21 cellular contexts compared by ENCODE assay signal in the genomic region with DNA sequence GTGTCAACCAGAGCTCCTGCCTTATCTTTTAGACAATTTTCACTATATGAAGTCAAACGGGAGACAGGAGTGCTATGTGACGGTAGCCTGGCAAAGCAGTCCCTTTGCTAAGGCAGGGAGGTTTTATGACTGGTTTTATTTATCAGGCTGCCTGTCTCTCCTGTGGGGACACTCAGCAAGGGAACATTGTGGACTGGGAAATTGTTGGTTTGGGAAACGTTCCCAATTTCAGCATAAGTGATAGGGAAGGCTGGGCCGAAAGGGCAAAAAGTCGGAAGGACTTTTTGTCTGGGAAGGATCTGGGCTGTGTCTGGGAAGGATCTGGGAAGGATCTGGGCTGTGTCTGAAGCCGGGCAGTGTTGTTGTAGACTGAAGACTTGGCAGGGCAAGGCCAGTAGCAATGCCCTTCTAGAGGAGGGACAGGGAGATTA.
DNase-seq lines count a peak whose midpoint lies in the region; ATAC-seq, FAIRE-seq and TF ChIP-seq lines count a peak whose summit lies in the region.
"Had no signal": no experiment of that assay in that cellular context is flagged by ENCODE, and none has a peak within 500 bp of the region (broad histone marks: within the 10 kb centered on the region; RNA-seq: fewer than 3 reads in every experiment).

No MANE protein-coding gene starts in this region.

- TF ChIP-seq POLR2A in K562 (conservative IDR thresholded peaks at IDR 0.05) = no peak
- TF ChIP-seq POLR2A in gastrocnemius medialis (IDR thresholded peaks at IDR 0.05) = no peak

- peak; percentile 37 for FAIRE-seq in K562 (lab: Jason Lieb, UNC)

- H2AFZ ChIP-seq in K562 (ENCODE audit: low read depth, low read length) = no peak overlapping the region

- in situ Hi-C loops in K562 (cut with MboI) = no loop called here
- in situ Hi-C loops in gastrocnemius medialis (cut with MboI; ENCODE audit: low sequenced_read_pairs in 4 of 4) = loop anchor here in 1 of 4 donors (25.0 kb wide), 1 partner anchor 107 kb away; no protein-coding TSS in a partner anchor

- H3K36me3 ChIP-seq in K562 (ENCODE audit: control insufficient read depth, insufficient read depth, low read length) (no peaks in the 10 kb centered on the region), left ventricle myocardium inferior (no peaks in the 10 kb centered on the region), gastrocnemius medialis (no peaks in the 10 kb centered on the region), aorta (ENCODE audit: control insufficient read depth in 1 of 2, insufficient read depth in 2 of 2, low read length in 1 of 2) (no peaks in the 10 kb centered on the region)
- H3K36me3 ChIP-seq: esophagus muscularis mucosa, neutrophil had no signal

- no peak for TF ChIP-seq EP300 in K562 (IDR thresholded peaks at IDR 0.05; ENCODE audit: low read length)

- DNase-seq in K562 (ENCODE audit: extremely low read depth in 1 of 4, low spot score in 3 of 4) = no peak
- DNase-seq in left ventricle myocardium inferior = peak; percentile 29
- peak; percentile 56 to 65 for DNase-seq in gastrocnemius medialis
- DNase-seq in aorta = no peak
- DNase-seq in GM20000 (ENCODE audit: low spot score) = no peak
- no peak for DNase-seq in DMS114 treated with DMSO at 0.1 percent for 48 hours (lab: John Stamatoyannopoulos, UW; ENCODE audit: unreplicated experiment)
- DNase-seq in Ammon's horn (ENCODE audit: low spot score) = no peak
- DNase-seq: activated CD4-positive, alpha-beta T cell treated with anti-CD3 and anti-CD28 coated beads, Interleukin-2, amount 50 U/mL, for 48 hours; cerebellar nuclear complex; effector CD4-positive, alpha-beta T cell; NCI-H1417; NCI-H510A; NK-92 treated with Interleukin-12 subunit alpha and Interleukin-12 subunit beta, amount 100 ng/mL, for 24 hours; retina; T-helper 2 cell had no signal

- CTCF ChIA-PET in K562 (lab: Yijun Ruan, JAX; ENCODE audit: low intra/inter-chr PET ratio) = no interaction called here

- no peak overlapping the region for H3K27ac ChIP-seq in K562 (ENCODE audit: extremely low read depth, low read depth, low read length)
- peak overlapping the region; percentile 87 for H3K27ac ChIP-seq in left ventricle myocardium inferior (replicated peaks)
- peak overlapping the region; percentile 76 to 90 (median 86) for H3K27ac ChIP-seq in gastrocnemius medialis
- H3K27ac ChIP-seq in aorta (ENCODE audit: low read depth in 1 of 2, low read length in 2 of 2) = peak overlapping the region; percentile 23 to 93
- H3K27ac ChIP-seq: neutrophil, SK-N-MC had no signal

- H3K27me3 ChIP-seq in K562 (ENCODE audit: control insufficient read depth in 2 of 2, insufficient read depth in 2 of 2, low read length in 2 of 2) = peaks cover 0 to 5% of the 10 kb centered on the region in 2 experiments; a peak in 1 of 5 replicates
- H3K27me3 ChIP-seq in left ventricle myocardium inferior (ENCODE audit: low read depth) = no peaks in the 10 kb centered on the region
- no peaks in the 10 kb centered on the region for H3K27me3 ChIP-seq in gastrocnemius medialis
- H3K27me3 ChIP-seq in aorta (ENCODE audit: control insufficient read depth in 1 of 2, insufficient read depth in 2 of 2, low read length in 1 of 2) = no peaks in the 10 kb centered on the region
- H3K27me3 ChIP-seq: esophagus muscularis mucosa, neutrophil had no signal

- TF ChIP-seq CTCF in K562 (IDR thresholded peaks at IDR 0.05 in 2 of 3, conservative IDR thresholded peaks at IDR 0.05 in 1 of 3; ENCODE audit: insufficient read depth in 2 of 3, low read depth in 1 of 3, low read length in 3 of 3) (no peak), left ventricle myocardium inferior (IDR thresholded peaks at IDR 0.05; ENCODE audit: borderline replicate concordance) (no peak), gastrocnemius medialis (IDR thresholded peaks at IDR 0.05 in 4 of 5, conservative IDR thresholded peaks at IDR 0.05 in 1 of 5) (no peak), GM20000 (IDR thresholded peaks at IDR 0.05; ENCODE audit: extremely low read depth, missing control alignments) (no peak)

- H3K4me2 ChIP-seq in K562 (ENCODE audit: insufficient read depth, low read length) = no peak overlapping the region; the same call in 1 of the 2 replicates

- BruUV-seq in K562 (replicated peaks; lab: Mats Ljungman, UMichigan) = no TSS peak

- H3K9me1 ChIP-seq in K562 (ENCODE audit: control insufficient read depth, insufficient read depth, low read length) = no peaks in the 10 kb centered on the region

- no peak for TF ChIP-seq RAD21 in K562 (CRISPR knock-in tag; conservative IDR thresholded peaks at IDR 0.05 in 1 of 2, IDR thresholded peaks at IDR 0.05 in 1 of 2)

- no peaks in the 10 kb centered on the region for H4K20me1 ChIP-seq in K562 (replicated peaks; ENCODE audit: control insufficient read depth, insufficient read depth, low read length)

- ATAC-seq in K562 (no peak), gastrocnemius medialis (peak; percentile 86 to 91), aorta (ENCODE audit: low FRiP score) (peak; percentile 78)
- ATAC-seq: HCT116, Panc1, WTC11 had no signal

- H3K79me2 ChIP-seq in K562 (ENCODE audit: control insufficient read depth, insufficient read depth, low read length) = no peaks in the 10 kb centered on the region

- intact Hi-C loops in K562 (cut with micrococcal nuclease) (no loop called here), left ventricle myocardium inferior (cut with micrococcal nuclease) (no loop called here), gastrocnemius medialis (cut with DNase I; ENCODE audit: low total_unique reads) (no loop called here), aorta (cut with DNase I) (loop anchor here in 1 of 2 donors (10.0 kb wide), 1 partner anchor 56 kb away; no protein-coding TSS in a partner anchor)

- H3K9me3 ChIP-seq in K562 (replicated peaks; ENCODE audit: control insufficient read depth, insufficient read depth, low read depth, low read length) (peaks cover 2% of the 10 kb centered on the region; the same call in 1 of the 2 replicates), left ventricle myocardium inferior (replicated peaks) (peaks cover 5% of the 10 kb centered on the region), gastrocnemius medialis (no peaks in the 10 kb centered on the region), aorta (ENCODE audit: control insufficient read depth, low read length) (no peaks in the 10 kb centered on the region)
- H3K9me3 ChIP-seq: esophagus muscularis mucosa, neutrophil had no signal

- H3K4me3 ChIP-seq in K562 (no peak overlapping the region), left ventricle myocardium inferior (peak overlapping the region; percentile 40), gastrocnemius medialis (peak overlapping the region in 3 of 4 donors; percentile 20 to 32 (median 30)), aorta (ENCODE audit: low read length in 2 of 2) (no peak overlapping the region)
- H3K4me3 ChIP-seq: esophagus muscularis mucosa, SK-N-MC had no signal

- POLR2A ChIA-PET in K562 (lab: Yijun Ruan, JAX) = no interaction called here

- 28% methylated on average over 6 of the region's 6 CpGs for WGBS in K562 (ENCODE audit: insufficient coverage, low coverage, missing lambda C conversion rate)
- WGBS in aorta, 2 donors = 3 to 6% methylated on average over 6 of the region's 6 CpGs

- H3K4me1 ChIP-seq in K562 (replicated peaks in 1 of 2; ENCODE audit: control insufficient read depth in 2 of 2, insufficient read depth in 2 of 2, low read length in 2 of 2) (no peaks in the 10 kb centered on the region; a peak in 3 of 5 replicates), left ventricle myocardium inferior (peaks cover 38% of the 10 kb centered on the region), gastrocnemius medialis (peaks cover 33 to 41% of the 10 kb centered on the region in 2 donors), aorta (ENCODE audit: control insufficient read depth in 1 of 2, insufficient read depth in 2 of 2, low read length in 2 of 2) (peaks cover 4 to 7% of the 10 kb centered on the region in 2 donors)

- H3K9ac ChIP-seq in K562 (ENCODE audit: insufficient read depth in 1 of 2, low read depth in 2 of 2, low read length in 2 of 2) = no peak overlapping the region

TF ChIP-seq in K562, 482 proteins besides CTCF, POLR2A, EP300 and RAD21 (continues in another document):
- no peak for TF ChIP-seq TAF7 (tag; IDR thresholded peaks at IDR 0.05)
- TF ChIP-seq, protein P1, sequence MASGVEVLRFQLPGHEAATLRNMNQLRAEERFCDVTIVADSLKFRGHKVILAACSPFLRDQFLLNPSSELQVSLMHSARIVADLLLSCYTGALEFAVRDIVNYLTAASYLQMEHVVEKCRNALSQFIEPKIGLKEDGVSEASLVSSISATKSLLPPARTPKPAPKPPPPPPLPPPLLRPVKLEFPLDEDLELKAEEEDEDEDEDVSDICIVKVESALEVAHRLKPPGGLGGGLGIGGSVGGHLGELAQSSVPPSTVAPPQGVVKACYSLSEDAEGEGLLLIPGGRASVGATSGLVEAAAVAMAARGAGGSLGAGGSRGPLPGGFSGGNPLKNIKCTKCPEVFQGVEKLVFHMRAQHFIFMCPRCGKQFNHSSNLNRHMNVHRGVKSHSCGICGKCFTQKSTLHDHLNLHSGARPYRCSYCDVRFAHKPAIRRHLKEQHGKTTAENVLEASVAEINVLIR (CRISPR knock-in tag; IDR thresholded peaks at IDR 0.05) = no peak
- TF ChIP-seq ZNF197 (CRISPR knock-in tag; IDR thresholded peaks at IDR 0.05; ENCODE audit: low read depth) = no peak
- no peak for TF ChIP-seq ZFP30 (CRISPR knock-in tag; IDR thresholded peaks at IDR 0.05; ENCODE audit: borderline replicate concordance)
- TF ChIP-seq, protein P2, sequence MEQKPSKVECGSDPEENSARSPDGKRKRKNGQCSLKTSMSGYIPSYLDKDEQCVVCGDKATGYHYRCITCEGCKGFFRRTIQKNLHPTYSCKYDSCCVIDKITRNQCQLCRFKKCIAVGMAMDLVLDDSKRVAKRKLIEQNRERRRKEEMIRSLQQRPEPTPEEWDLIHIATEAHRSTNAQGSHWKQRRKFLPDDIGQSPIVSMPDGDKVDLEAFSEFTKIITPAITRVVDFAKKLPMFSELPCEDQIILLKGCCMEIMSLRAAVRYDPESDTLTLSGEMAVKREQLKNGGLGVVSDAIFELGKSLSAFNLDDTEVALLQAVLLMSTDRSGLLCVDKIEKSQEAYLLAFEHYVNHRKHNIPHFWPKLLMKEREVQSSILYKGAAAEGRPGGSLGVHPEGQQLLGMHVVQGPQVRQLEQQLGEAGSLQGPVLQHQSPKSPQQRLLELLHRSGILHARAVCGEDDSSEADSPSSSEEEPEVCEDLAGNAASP (IDR thresholded peaks at IDR 0.05) = no peak

Comparison
In these comparisons a context has a peak if more than half of its experiments do, and no peak if none do; other contexts are left out.
1. DNase-seq: peak in left ventricle myocardium inferior (single experiment) and gastrocnemius medialis (2 of 2); none in K562 (0 of 4), aorta (0 of 2), GM20000 (single experiment), DMS114 treated with DMSO at 0.1 percent for 48 hours (single experiment) and Ammon's horn (single experiment).
2. H3K4me3 ChIP-seq: peak in left ventricle myocardium inferior (single experiment) and gastrocnemius medialis (3 of 4); none in K562 (single experiment) and aorta (0 of 2).